Comparison of ENCODE assay signal across 29 cellular contexts in the genomic region with DNA sequence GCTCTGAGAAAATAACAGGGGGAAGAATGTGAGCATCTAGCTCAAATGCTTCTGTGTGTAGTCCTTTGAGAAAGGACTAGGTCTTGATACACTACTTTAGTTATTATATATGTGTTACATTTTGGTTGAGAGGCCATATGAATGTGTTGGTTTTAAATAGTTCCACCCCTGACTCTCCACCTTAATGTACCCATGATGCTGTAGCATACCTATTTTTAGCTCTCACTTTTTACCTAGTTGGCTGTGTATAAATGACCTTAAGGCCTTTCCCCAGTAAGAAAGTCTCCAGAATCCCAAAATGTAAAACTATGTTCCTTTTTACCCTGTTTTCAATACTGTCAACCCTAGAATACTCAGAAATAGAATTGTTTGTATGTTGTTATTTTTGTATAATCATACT. TPM values are rescaled to one million over a fixed set of nuclear protein-coding genes. Genes with fewer than 3 reads are reported as not detected.
"Had no signal": no experiment of that assay in that cellular context is flagged by ENCODE, and none has a peak within 500 bp of the region (broad histone marks: within the 10 kb centered on the region; RNA-seq: fewer than 3 reads in every experiment).

No MANE protein-coding gene starts in this region.

- H3K27me3 ChIP-seq: ascending aorta, breast epithelium, cardiac muscle cell, gastroesophageal sphincter had no signal

- H3K36me3 ChIP-seq: ascending aorta, breast epithelium, cardiac muscle cell, gastroesophageal sphincter had no signal

- H3K4me3 ChIP-seq: ascending aorta, breast epithelium, cardiac muscle cell, coronary artery, dorsolateral prefrontal cortex, gastroesophageal sphincter had no signal

- H3K9me3 ChIP-seq: ascending aorta, breast epithelium, gastroesophageal sphincter had no signal

- H3K27ac ChIP-seq: ascending aorta, breast epithelium, cardiac muscle cell, coronary artery, dorsolateral prefrontal cortex, foreskin keratinocyte had no signal

- H3K4me1 ChIP-seq: breast epithelium, foreskin keratinocyte had no signal

- DNase-seq: activated CD4-positive, alpha-beta memory T cell treated with anti-CD3 and anti-CD28 coated beads for 36 hours; activated CD4-positive, alpha-beta T cell treated with anti-CD3 and anti-CD28 coated beads for 36 hours; activated CD4-positive, alpha-beta T cell treated with anti-CD3 and anti-CD28 coated beads, Interleukin-2, amount 10 ng/mL, durations not matched to agents 24 days and 14 days; activated CD4-positive, CD25-positive, alpha-beta regulatory T cell; activated CD4-positive, CD25-positive, alpha-beta regulatory T cell treated with anti-CD3 and anti-CD28 coated beads, Interleukin-2, amount 50 U/mL, for 72 hours; activated CD8-positive, alpha-beta memory T cell treated with anti-CD3 and anti-CD28 coated beads, Interleukin-2, amount 10 ng/mL, durations not matched to agents 7 days and 5 days; activated CD8-positive, alpha-beta memory T cell treated with anti-CD3 and anti-CD28 coated beads, Interleukin-2, amount 50 U/mL, for 4 hours; activated CD8-positive, alpha-beta T cell treated with anti-CD3 and anti-CD28 coated beads, Interleukin-2, amount 10 ng/mL, durations not matched to agents 7 days and 5 days; activated gamma-delta T cell; activated naive CD4-positive, alpha-beta T cell; activated naive CD4-positive, alpha-beta T cell treated with anti-CD3 and anti-CD28 coated beads, Interleukin-2, amount 10 ng/mL, durations not matched to agents 7 days and 5 days; activated naive CD8-positive, alpha-beta T cell treated with anti-CD3 and anti-CD28 coated beads, Interleukin-2, amount 10 ng/mL, durations not matched to agents 7 days and 5 days; activated T-cell treated with anti-CD3 and anti-CD28 coated beads, Interleukin-2, amount 50 U/mL, for 1 hour; activated T-cell treated with anti-CD3 and anti-CD28 coated beads, Interleukin-2, amount 50 U/mL, for 48 hours; dorsolateral prefrontal cortex; effector memory CD4-positive, alpha-beta T cell; endodermal cell; foreskin keratinocyte; T-helper 2 cell had no signal

- ATAC-seq: activated CD4-positive, alpha-beta T cell treated with anti-CD3 and anti-CD28 coated beads for 36 hours; activated CD8-positive, alpha-beta memory T cell treated with anti-CD3 and anti-CD28 coated beads, Interleukin-2, amount 10 ng/mL, durations not matched to agents 7 days and 5 days; activated CD8-positive, alpha-beta T cell treated with anti-CD3 and anti-CD28 coated beads, Interleukin-2, amount 10 ng/mL, durations not matched to agents 7 days and 5 days; activated naive CD4-positive, alpha-beta T cell treated with anti-CD3 and anti-CD28 coated beads, Interleukin-2, amount 50 U/mL, for 72 hours; esophagus mucosa; foreskin keratinocyte; gastroesophageal sphincter had no signal

RNA-seq across cellular contexts. Expression of a gene that starts 20.0 kb away (rescaled TPM):
- total RNA-seq: activated CD4-positive, alpha-beta memory T cell treated with anti-CD3 and anti-CD28 coated beads for 36 hours; activated CD4-positive, alpha-beta T cell treated with anti-CD3 and anti-CD28 coated beads for 36 hours; activated CD4-positive, alpha-beta T cell treated with anti-CD3 and anti-CD28 coated beads, Interleukin-2, amount 10 ng/mL, durations not matched to agents 24 days and 14 days; activated CD8-positive, alpha-beta memory T cell treated with anti-CD3 and anti-CD28 coated beads for 36 hours; activated CD8-positive, alpha-beta memory T cell treated with anti-CD3 and anti-CD28 coated beads, Interleukin-2, amount 10 ng/mL, durations not matched to agents 7 days and 5 days; activated CD8-positive, alpha-beta T cell treated with anti-CD3 and anti-CD28 coated beads, Interleukin-2, amount 10 ng/mL, durations not matched to agents 7 days and 5 days; activated naive CD8-positive, alpha-beta T cell treated with anti-CD3 and anti-CD28 coated beads, Interleukin-2, amount 10 ng/mL, durations not matched to agents 7 days and 5 days; activated T-helper 1 cell treated with anti-CD3 and anti-CD28 coated beads, Interleukin-12 subunit alpha, Interleukin-12 subunit beta, Interleukin-2, Interleukin-4 antibody, amounts not matched to agents 30 ng/mL and 10 ng/mL and 1 ng/mL, durations not matched to agents 14 hours and 24 hours and 36 hours; T-helper 1 cell treated with Interleukin-12 subunit alpha and Interleukin-12 subunit beta and Interleukin-4 antibody, amounts not matched to agents 30 ng/mL and 1 ng/mL, for 36 hours had no signal
